1 cellular context compared by ENCODE assay signal in genomic region chr19:2425622-2426581, GRCh38.
TF ChIP-seq lines count a peak whose summit lies in the region.

No MANE protein-coding gene starts in this region.

TF ChIP-seq in HCT116, 20 proteins besides CTCF, POLR2A, EP300 and RAD21 (continued from another document):
- TF ChIP-seq ZNF274 (IDR thresholded peaks at IDR 0.05; ENCODE audit: low read depth, low read length) (no peak), ZBTB33 (IDR thresholded peaks at IDR 0.05; ENCODE audit: extremely low read depth, insufficient replicate concordance, low read length) (no peak), FOSL1 (IDR thresholded peaks at IDR 0.05; ENCODE audit: low read depth) (no peak), ZFX (IDR thresholded peaks at IDR 0.05) (no peak), CBX3 (IDR thresholded peaks at IDR 0.05; ENCODE audit: low read depth) (no peak)
